ENCODE assay signal across 1 cellular context in the genomic region with DNA sequence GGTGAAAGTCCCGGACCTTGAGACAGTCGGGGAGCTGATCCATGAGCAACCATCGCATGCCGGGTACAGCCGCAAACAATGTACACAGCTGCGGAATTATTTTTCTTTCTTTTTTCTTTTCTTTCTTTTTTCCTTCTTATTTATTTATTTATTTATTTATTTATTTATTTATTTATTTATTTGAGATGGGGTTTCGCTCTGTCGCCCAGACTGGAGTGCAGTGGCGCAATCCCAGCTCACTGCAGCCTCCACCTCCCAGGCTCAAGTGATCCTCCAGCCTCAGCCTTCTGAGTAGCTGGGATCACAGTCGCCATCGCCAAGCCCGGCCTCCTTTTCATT.
TF ChIP-seq lines count a peak whose summit lies in the region.

No MANE protein-coding gene starts in this region.

TF ChIP-seq in SK-N-SH, 30 proteins besides CTCF, POLR2A, EP300 and RAD21 (continued from another document):
- TF ChIP-seq, protein P1, sequence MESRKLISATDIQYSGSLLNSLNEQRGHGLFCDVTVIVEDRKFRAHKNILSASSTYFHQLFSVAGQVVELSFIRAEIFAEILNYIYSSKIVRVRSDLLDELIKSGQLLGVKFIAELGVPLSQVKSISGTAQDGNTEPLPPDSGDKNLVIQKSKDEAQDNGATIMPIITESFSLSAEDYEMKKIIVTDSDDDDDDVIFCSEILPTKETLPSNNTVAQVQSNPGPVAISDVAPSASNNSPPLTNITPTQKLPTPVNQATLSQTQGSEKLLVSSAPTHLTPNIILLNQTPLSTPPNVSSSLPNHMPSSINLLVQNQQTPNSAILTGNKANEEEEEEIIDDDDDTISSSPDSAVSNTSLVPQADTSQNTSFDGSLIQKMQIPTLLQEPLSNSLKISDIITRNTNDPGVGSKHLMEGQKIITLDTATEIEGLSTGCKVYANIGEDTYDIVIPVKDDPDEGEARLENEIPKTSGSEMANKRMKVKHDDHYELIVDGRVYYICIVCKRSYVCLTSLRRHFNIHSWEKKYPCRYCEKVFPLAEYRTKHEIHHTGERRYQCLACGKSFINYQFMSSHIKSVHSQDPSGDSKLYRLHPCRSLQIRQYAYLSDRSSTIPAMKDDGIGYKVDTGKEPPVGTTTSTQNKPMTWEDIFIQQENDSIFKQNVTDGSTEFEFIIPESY (IDR thresholded peaks at IDR 0.05; ENCODE audit: borderline replicate concordance, low read depth): no peak
- no peak for TF ChIP-seq GATA2 (CRISPR knock-in tag; IDR thresholded peaks at IDR 0.05)
- TF ChIP-seq EZH2phosphoT487 (IDR thresholded peaks at IDR 0.05; ENCODE audit: borderline replicate concordance, low read depth): no peak
- no peak for TF ChIP-seq YY1 (IDR thresholded peaks at IDR 0.05; ENCODE audit: low read depth)
- no peak for TF ChIP-seq GABPA (IDR thresholded peaks at IDR 0.05; ENCODE audit: low read depth)
- no peak for TF ChIP-seq TCF12 (IDR thresholded peaks at IDR 0.05)
- no peak for TF ChIP-seq NFIC (IDR thresholded peaks at IDR 0.05; ENCODE audit: borderline replicate concordance)
- no peak for TF ChIP-seq RCOR1 (IDR thresholded peaks at IDR 0.05; ENCODE audit: low read length)
- TF ChIP-seq SIN3A (IDR thresholded peaks at IDR 0.05; ENCODE audit: borderline replicate concordance, low read depth, low read length): no peak
- TF ChIP-seq TEAD4 (IDR thresholded peaks at IDR 0.05; ENCODE audit: borderline replicate concordance, insufficient read depth): no peak
- no peak for TF ChIP-seq ELF1 (IDR thresholded peaks at IDR 0.05)
- TF ChIP-seq RFX5 (IDR thresholded peaks at IDR 0.05; ENCODE audit: low read length): no peak
- no peak for TF ChIP-seq POLR2AphosphoS5 (IDR thresholded peaks at IDR 0.05; ENCODE audit: low read depth, low read length)
